In the genomic region with DNA sequence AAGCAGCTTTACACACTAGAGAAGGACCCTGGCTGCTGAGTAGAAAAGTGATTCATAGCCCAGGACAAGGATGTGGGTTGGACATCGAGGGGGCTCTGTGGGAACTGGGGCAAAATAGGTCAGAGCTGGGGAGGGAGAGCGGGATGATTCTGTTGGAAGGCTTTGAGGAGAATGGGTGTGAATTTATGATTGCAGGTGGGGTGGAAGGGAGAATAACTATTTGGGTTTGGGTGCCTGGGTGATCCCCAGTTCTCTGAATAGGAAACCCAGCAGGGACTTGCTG, we compare ENCODE assay signal across 37 cellular contexts. TPM values are rescaled to one million over a fixed set of nuclear protein-coding genes. Genes with fewer than 3 reads are reported as not detected.
"Had no signal": no experiment of that assay in that cellular context is flagged by ENCODE, and none has a peak within 500 bp of the region (broad histone marks: within the 10 kb centered on the region; RNA-seq: fewer than 3 reads in every experiment).

No MANE protein-coding gene starts in this region.

- H3K9me3 Mint-ChIP-seq: activated CD4-positive, alpha-beta memory T cell treated with anti-CD3 and anti-CD28 coated beads for 36 hours; activated CD4-positive, alpha-beta T cell treated with anti-CD3 and anti-CD28 coated beads, Interleukin-2, amount 10 ng/mL, durations not matched to agents 24 days and 14 days; activated naive CD4-positive, alpha-beta T cell treated with anti-CD3 and anti-CD28 coated beads for 36 hours; activated naive CD4-positive, alpha-beta T cell treated with anti-CD3 and anti-CD28 coated beads, Interleukin-2, amount 50 U/mL, for 24 hours; activated naive CD8-positive, alpha-beta T cell treated with anti-CD3 and anti-CD28 coated beads for 36 hours; activated naive CD8-positive, alpha-beta T cell treated with anti-CD3 and anti-CD28 coated beads, Interleukin-2, amount 50 U/mL, for 24 hours; activated T-helper 1 cell treated with anti-CD3 and anti-CD28 coated beads, Interleukin-12 subunit alpha, Interleukin-12 subunit beta, Interleukin-2, Interleukin-4 antibody, amounts not matched to agents 30 ng/mL and 10 ng/mL and 1 ng/mL, durations not matched to agents 14 hours and 24 hours and 36 hours; activated T-helper 2 cell treated with anti-CD3 and anti-CD28 coated beads, Interferon-gamma antibody, Interleukin-2, Interleukin-4, amounts not matched to agents 10 μg/mL and 5 μg/mL and 100 μg/mL, durations not matched to agents 14 hours and 24 hours and 36 hours; central memory CD8-positive, alpha-beta T cell; effector memory CD8-positive, alpha-beta T cell; T-helper 2 cell treated with Interferon-gamma antibody and Interleukin-4, amounts not matched to agents 5 μg/mL and 100 μg/mL, for 36 hours had no signal

- H3K27me3 Mint-ChIP-seq: activated CD8-positive, alpha-beta memory T cell treated with anti-CD3 and anti-CD28 coated beads, Interleukin-2, amount 10 ng/mL, durations not matched to agents 7 days and 5 days; activated naive CD8-positive, alpha-beta T cell treated with anti-CD3 and anti-CD28 coated beads for 36 hours had no signal

- H3K27ac Mint-ChIP-seq: activated CD4-positive, alpha-beta memory T cell treated with anti-CD3 and anti-CD28 coated beads for 36 hours; activated CD4-positive, alpha-beta T cell treated with anti-CD3 and anti-CD28 coated beads for 36 hours; activated CD4-positive, alpha-beta T cell treated with anti-CD3 and anti-CD28 coated beads, Interleukin-2, amount 10 ng/mL, durations not matched to agents 24 days and 14 days; activated CD8-positive, alpha-beta memory T cell treated with anti-CD3 and anti-CD28 coated beads, Interleukin-2, amount 10 ng/mL, durations not matched to agents 7 days and 5 days; activated CD8-positive, alpha-beta T cell treated with anti-CD3 and anti-CD28 coated beads, Interleukin-2, amount 10 ng/mL, durations not matched to agents 7 days and 5 days; activated naive CD4-positive, alpha-beta T cell treated with anti-CD3 and anti-CD28 coated beads for 36 hours; activated naive CD4-positive, alpha-beta T cell treated with anti-CD3 and anti-CD28 coated beads, Interleukin-2, amount 50 U/mL, for 24 hours; activated naive CD8-positive, alpha-beta T cell treated with anti-CD3 and anti-CD28 coated beads for 36 hours; activated naive CD8-positive, alpha-beta T cell treated with anti-CD3 and anti-CD28 coated beads, Interleukin-2, amount 50 U/mL, for 24 hours; activated T-helper 1 cell treated with anti-CD3 and anti-CD28 coated beads, Interleukin-12 subunit alpha, Interleukin-12 subunit beta, Interleukin-2, Interleukin-4 antibody, amounts not matched to agents 30 ng/mL and 10 ng/mL and 1 ng/mL, durations not matched to agents 14 hours and 24 hours and 36 hours; activated T-helper 2 cell treated with anti-CD3 and anti-CD28 coated beads, Interferon-gamma antibody, Interleukin-2, Interleukin-4, amounts not matched to agents 10 μg/mL and 5 μg/mL and 100 μg/mL, durations not matched to agents 14 hours and 24 hours and 36 hours; effector memory CD8-positive, alpha-beta T cell; T-helper 17 cell; T-helper 2 cell treated with Interferon-gamma antibody and Interleukin-4, amounts not matched to agents 5 μg/mL and 100 μg/mL, for 36 hours had no signal

- H3K9me3 ChIP-seq: adrenal gland, gastrocnemius medialis, heart right ventricle had no signal

- H3K4me1 Mint-ChIP-seq: activated CD4-positive, alpha-beta T cell treated with anti-CD3 and anti-CD28 coated beads for 36 hours; activated CD4-positive, alpha-beta T cell treated with anti-CD3 and anti-CD28 coated beads, Interleukin-2, amount 10 ng/mL, durations not matched to agents 24 days and 14 days; activated CD8-positive, alpha-beta memory T cell treated with anti-CD3 and anti-CD28 coated beads, Interleukin-2, amount 10 ng/mL, durations not matched to agents 7 days and 5 days; activated naive CD4-positive, alpha-beta T cell treated with anti-CD3 and anti-CD28 coated beads, Interleukin-2, amount 50 U/mL, for 24 hours; activated naive CD8-positive, alpha-beta T cell treated with anti-CD3 and anti-CD28 coated beads for 36 hours; activated naive CD8-positive, alpha-beta T cell treated with anti-CD3 and anti-CD28 coated beads, Interleukin-2, amount 50 U/mL, for 24 hours; central memory CD8-positive, alpha-beta T cell; T-helper 17 cell had no signal

- H3K36me3 ChIP-seq: adrenal gland, brain microvascular endothelial cell, gastrocnemius medialis, heart right ventricle, WERI-Rb-1 had no signal

- H3K4me3 Mint-ChIP-seq: activated CD4-positive, alpha-beta memory T cell treated with anti-CD3 and anti-CD28 coated beads for 36 hours; activated CD4-positive, alpha-beta T cell treated with anti-CD3 and anti-CD28 coated beads for 36 hours; activated CD4-positive, alpha-beta T cell treated with anti-CD3 and anti-CD28 coated beads, Interleukin-2, amount 10 ng/mL, durations not matched to agents 24 days and 14 days; activated CD8-positive, alpha-beta memory T cell treated with anti-CD3 and anti-CD28 coated beads, Interleukin-2, amount 10 ng/mL, durations not matched to agents 7 days and 5 days; activated CD8-positive, alpha-beta T cell treated with anti-CD3 and anti-CD28 coated beads, Interleukin-2, amount 10 ng/mL, durations not matched to agents 7 days and 5 days; activated naive CD4-positive, alpha-beta T cell treated with anti-CD3 and anti-CD28 coated beads for 36 hours; activated naive CD4-positive, alpha-beta T cell treated with anti-CD3 and anti-CD28 coated beads, Interleukin-2, amount 50 U/mL, for 24 hours; activated naive CD8-positive, alpha-beta T cell treated with anti-CD3 and anti-CD28 coated beads for 36 hours; activated naive CD8-positive, alpha-beta T cell treated with anti-CD3 and anti-CD28 coated beads, Interleukin-2, amount 50 U/mL, for 24 hours; activated T-helper 1 cell treated with anti-CD3 and anti-CD28 coated beads, Interleukin-12 subunit alpha, Interleukin-12 subunit beta, Interleukin-2, Interleukin-4 antibody, amounts not matched to agents 30 ng/mL and 10 ng/mL and 1 ng/mL, durations not matched to agents 14 hours and 24 hours and 36 hours; central memory CD8-positive, alpha-beta T cell; effector memory CD8-positive, alpha-beta T cell; T-helper 17 cell; T-helper 2 cell treated with Interferon-gamma antibody and Interleukin-4, amounts not matched to agents 5 μg/mL and 100 μg/mL, for 36 hours had no signal

- H3K36me3 Mint-ChIP-seq: activated CD4-positive, alpha-beta memory T cell treated with anti-CD3 and anti-CD28 coated beads for 36 hours; activated CD8-positive, alpha-beta memory T cell treated with anti-CD3 and anti-CD28 coated beads, Interleukin-2, amount 10 ng/mL, durations not matched to agents 7 days and 5 days; activated naive CD4-positive, alpha-beta T cell treated with anti-CD3 and anti-CD28 coated beads, Interleukin-2, amount 50 U/mL, for 24 hours; activated naive CD8-positive, alpha-beta T cell treated with anti-CD3 and anti-CD28 coated beads for 36 hours had no signal

- H3K4me1 ChIP-seq: adrenal gland, esophagus muscularis mucosa, foreskin keratinocyte, gastrocnemius medialis, heart right ventricle had no signal

- DNase-seq: activated CD4-positive, alpha-beta memory T cell treated with anti-CD3 and anti-CD28 coated beads for 36 hours; activated CD4-positive, alpha-beta T cell treated with anti-CD3 and anti-CD28 coated beads for 36 hours; activated CD4-positive, alpha-beta T cell treated with anti-CD3 and anti-CD28 coated beads, Interleukin-2, amount 10 ng/mL, durations not matched to agents 24 days and 14 days; activated CD4-positive, CD25-positive, alpha-beta regulatory T cell; activated CD4-positive, CD25-positive, alpha-beta regulatory T cell treated with anti-CD3 and anti-CD28 coated beads, Interleukin-2, amount 50 U/mL, for 72 hours; activated CD8-positive, alpha-beta memory T cell treated with anti-CD3 and anti-CD28 coated beads, Interleukin-2, amount 10 ng/mL, durations not matched to agents 7 days and 5 days; activated CD8-positive, alpha-beta memory T cell treated with anti-CD3 and anti-CD28 coated beads, Interleukin-2, amount 50 U/mL, for 4 hours; activated CD8-positive, alpha-beta T cell treated with anti-CD3 and anti-CD28 coated beads, Interleukin-2, amount 10 ng/mL, durations not matched to agents 7 days and 5 days; activated naive CD4-positive, alpha-beta T cell treated with anti-CD3 and anti-CD28 coated beads for 36 hours; activated naive CD8-positive, alpha-beta T cell treated with anti-CD3 and anti-CD28 coated beads for 36 hours; activated naive CD8-positive, alpha-beta T cell treated with anti-CD3 and anti-CD28 coated beads, Interleukin-2, amount 50 U/mL, for 24 hours; activated T-cell treated with anti-CD3 and anti-CD28 coated beads, Interleukin-2, amount 50 U/mL, for 1 hour; activated T-cell treated with anti-CD3 and anti-CD28 coated beads, Interleukin-2, amount 50 U/mL, for 48 hours; adrenal gland; amygdala; brain microvascular endothelial cell; cortex of kidney; dermis blood vessel endothelial cell; effector CD4-positive, alpha-beta T cell; effector memory CD8-positive, alpha-beta T cell; erythroblast; foreskin keratinocyte; gastrocnemius medialis; heart right ventricle; T-helper 1 cell; T-helper 17 cell; T1000; WERI-Rb-1 had no signal

- FAIRE-seq: colon had no signal

- ATAC-seq: activated CD4-positive, alpha-beta T cell treated with anti-CD3 and anti-CD28 coated beads for 36 hours; activated CD8-positive, alpha-beta memory T cell treated with anti-CD3 and anti-CD28 coated beads, Interleukin-2, amount 10 ng/mL, durations not matched to agents 7 days and 5 days; activated CD8-positive, alpha-beta T cell treated with anti-CD3 and anti-CD28 coated beads, Interleukin-2, amount 10 ng/mL, durations not matched to agents 7 days and 5 days; activated naive CD8-positive, alpha-beta T cell treated with anti-CD3 and anti-CD28 coated beads, Interleukin-2, amount 50 U/mL, for 24 hours; effector memory CD8-positive, alpha-beta T cell; foreskin keratinocyte; gastrocnemius medialis; heart right ventricle; T-helper 17 cell had no signal

- H3K4me3 ChIP-seq: adrenal gland, esophagus muscularis mucosa, gastrocnemius medialis, heart right ventricle had no signal

- H3K27ac ChIP-seq: adrenal gland, brain microvascular endothelial cell, esophagus muscularis mucosa, foreskin keratinocyte, gastrocnemius medialis, heart right ventricle, WERI-Rb-1 had no signal

- H3K27me3 ChIP-seq: adrenal gland, brain microvascular endothelial cell, gastrocnemius medialis had no signal

RNA-seq across cellular contexts. Expression of a gene that starts 13.1 kb away (rescaled TPM):
- total RNA-seq: activated CD4-positive, alpha-beta memory T cell treated with anti-CD3 and anti-CD28 coated beads for 36 hours; activated CD4-positive, alpha-beta T cell treated with anti-CD3 and anti-CD28 coated beads for 36 hours; activated CD4-positive, alpha-beta T cell treated with anti-CD3 and anti-CD28 coated beads, Interleukin-2, amount 10 ng/mL, durations not matched to agents 24 days and 14 days; activated CD8-positive, alpha-beta memory T cell treated with anti-CD3 and anti-CD28 coated beads for 36 hours; activated CD8-positive, alpha-beta memory T cell treated with anti-CD3 and anti-CD28 coated beads, Interleukin-2, amount 10 ng/mL, durations not matched to agents 7 days and 5 days; activated CD8-positive, alpha-beta T cell treated with anti-CD3 and anti-CD28 coated beads, Interleukin-2, amount 10 ng/mL, durations not matched to agents 7 days and 5 days; activated naive CD4-positive, alpha-beta T cell treated with anti-CD3 and anti-CD28 coated beads for 36 hours; activated naive CD8-positive, alpha-beta T cell treated with anti-CD3 and anti-CD28 coated beads for 36 hours; activated T-helper 1 cell treated with anti-CD3 and anti-CD28 coated beads, Interleukin-12 subunit alpha, Interleukin-12 subunit beta, Interleukin-2, Interleukin-4 antibody, amounts not matched to agents 30 ng/mL and 10 ng/mL and 1 ng/mL, durations not matched to agents 14 hours and 24 hours and 36 hours; activated T-helper 2 cell treated with anti-CD3 and anti-CD28 coated beads, Interferon-gamma antibody, Interleukin-2, Interleukin-4, amounts not matched to agents 10 μg/mL and 5 μg/mL and 100 μg/mL, durations not matched to agents 14 hours and 24 hours and 36 hours; foreskin keratinocyte; T-helper 17 cell had no signal

RNA-seq across cellular contexts. Expression of a gene that starts 44.1 kb away (rescaled TPM):
- total RNA-seq: activated CD4-positive, alpha-beta memory T cell treated with anti-CD3 and anti-CD28 coated beads for 36 hours; activated CD4-positive, alpha-beta T cell treated with anti-CD3 and anti-CD28 coated beads for 36 hours; activated CD4-positive, alpha-beta T cell treated with anti-CD3 and anti-CD28 coated beads, Interleukin-2, amount 10 ng/mL, durations not matched to agents 24 days and 14 days; activated CD8-positive, alpha-beta memory T cell treated with anti-CD3 and anti-CD28 coated beads for 36 hours; activated CD8-positive, alpha-beta memory T cell treated with anti-CD3 and anti-CD28 coated beads, Interleukin-2, amount 10 ng/mL, durations not matched to agents 7 days and 5 days; activated CD8-positive, alpha-beta T cell treated with anti-CD3 and anti-CD28 coated beads, Interleukin-2, amount 10 ng/mL, durations not matched to agents 7 days and 5 days; activated naive CD4-positive, alpha-beta T cell treated with anti-CD3 and anti-CD28 coated beads for 36 hours; activated naive CD8-positive, alpha-beta T cell treated with anti-CD3 and anti-CD28 coated beads for 36 hours; activated T-helper 1 cell treated with anti-CD3 and anti-CD28 coated beads, Interleukin-12 subunit alpha, Interleukin-12 subunit beta, Interleukin-2, Interleukin-4 antibody, amounts not matched to agents 30 ng/mL and 10 ng/mL and 1 ng/mL, durations not matched to agents 14 hours and 24 hours and 36 hours; activated T-helper 2 cell treated with anti-CD3 and anti-CD28 coated beads, Interferon-gamma antibody, Interleukin-2, Interleukin-4, amounts not matched to agents 10 μg/mL and 5 μg/mL and 100 μg/mL, durations not matched to agents 14 hours and 24 hours and 36 hours; bronchial epithelial cell; foreskin keratinocyte; T-helper 17 cell had no signal
